Comparison of ENCODE assay signal across 15 cellular contexts in the genomic region with DNA sequence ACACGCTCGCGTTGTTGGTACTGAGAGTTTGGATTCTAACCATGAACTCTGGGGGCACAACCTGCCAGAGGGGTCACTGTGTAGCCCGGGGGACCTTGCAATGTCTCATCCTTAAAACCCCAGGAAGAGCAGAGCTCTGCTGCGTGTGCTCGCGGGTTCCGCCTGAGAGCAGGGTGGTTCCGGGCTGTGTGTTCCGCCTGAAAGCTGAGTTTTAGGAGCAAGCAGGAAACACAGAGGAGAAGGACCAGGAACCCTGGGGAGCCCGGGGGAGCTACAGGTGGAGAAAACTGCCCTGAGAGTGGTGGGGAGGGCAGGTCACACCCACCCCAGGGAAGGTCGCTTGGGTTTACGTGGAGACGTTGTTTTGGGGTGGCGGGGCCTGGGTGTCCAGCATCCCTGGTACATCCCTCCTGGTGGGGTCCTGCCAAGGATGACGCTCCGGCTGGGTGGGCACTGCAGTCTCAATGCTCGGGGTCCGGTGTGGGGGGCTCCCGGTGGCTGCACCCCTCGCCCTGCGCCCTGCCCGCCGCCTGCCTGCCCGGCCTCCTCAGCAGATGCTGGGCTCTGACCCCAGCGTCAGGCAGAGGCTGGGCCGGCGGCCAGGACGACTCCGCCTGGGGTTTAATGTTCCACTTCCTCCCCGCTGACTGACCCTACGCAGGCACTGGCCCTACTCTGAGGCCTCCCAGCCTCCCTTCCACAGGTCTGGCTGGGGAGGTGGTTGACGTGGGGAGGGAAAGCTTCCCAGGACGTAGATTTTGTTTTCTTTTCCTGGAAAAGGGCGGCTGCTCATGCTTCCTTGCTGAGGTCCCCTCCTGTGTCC. TPM values are rescaled to one million over a fixed set of nuclear protein-coding genes. Genes with fewer than 3 reads are reported as not detected.
DNase-seq lines count a peak whose midpoint lies in the region; ATAC-seq and TF ChIP-seq lines count a peak whose summit lies in the region.
"Had no signal": no experiment of that assay in that cellular context is flagged by ENCODE, and none has a peak within 500 bp of the region (broad histone marks: within the 10 kb centered on the region; RNA-seq: fewer than 3 reads in every experiment).

No MANE protein-coding gene starts in this region.

- H3K4me1 ChIP-seq in mesenchymal stem cell (ENCODE audit: control insufficient read depth, insufficient read depth, low read depth, low read length) (peaks cover 61% of the 10 kb centered on the region), stomach (peaks cover 40 to 74% (median 63%) of the 10 kb centered on the region in 4 donors)

- peak overlapping the region; percentile 72 for H2AK5ac ChIP-seq in mesenchymal stem cell (ENCODE audit: low read length, severe bottlenecking)

- no peak overlapping the region for H2BK120ac ChIP-seq in mesenchymal stem cell (ENCODE audit: low read depth, low read length)

- no peak overlapping the region for H3K9ac ChIP-seq in mesenchymal stem cell (ENCODE audit: low read length)

- no peak for TF ChIP-seq EP300 in stomach (IDR thresholded peaks at IDR 0.05)

- intact Hi-C loops in stomach (cut with DNase I; ENCODE audit: low total_unique reads), result no loop called here
- intact Hi-C loops in posterior cingulate gyrus (cut with DNase I), result no loop called here

- H3K9me3 ChIP-seq in mesenchymal stem cell (ENCODE audit: control insufficient read depth, low read length), result no peaks in the 10 kb centered on the region
- no peaks in the 10 kb centered on the region for H3K9me3 ChIP-seq in stomach
- H3K9me3 ChIP-seq: thyroid gland had no signal

- peaks cover 3 to 67% of the 10 kb centered on the region in 2 experiments for H3K27me3 ChIP-seq in mesenchymal stem cell (ENCODE audit: control insufficient read depth in 1 of 2, insufficient read depth in 1 of 2, low read length in 2 of 2)
- H3K27me3 ChIP-seq in stomach, result peaks cover 0 to 30% (median 5%) of the 10 kb centered on the region in 3 donors

- H3K23ac ChIP-seq in mesenchymal stem cell (ENCODE audit: low read length in 2 of 2), result no peak overlapping the region

- no peak overlapping the region for H3K14ac ChIP-seq in mesenchymal stem cell (ENCODE audit: low read length in 2 of 2)

- ATAC-seq in HG02970 (IDR thresholded peaks at IDR 0.05; ENCODE audit: low FRiP score, unreplicated experiment) (no peak), GM21360 (IDR thresholded peaks at IDR 0.05; ENCODE audit: unreplicated experiment) (no peak)
- ATAC-seq: naive thymus-derived CD8-positive, alpha-beta T cell had no signal

- no peak overlapping the region for H3K18ac ChIP-seq in mesenchymal stem cell (ENCODE audit: low read depth in 1 of 2, low read length in 2 of 2)

- no peak for TF ChIP-seq CTCF in epithelial cell of proximal tubule (conservative IDR thresholded peaks at IDR 0.05; ENCODE audit: low read depth, low read length)
- TF ChIP-seq CTCF in stomach (IDR thresholded peaks at IDR 0.05), result no peak

- peak in 1 of 4 donors; percentile 47 for TF ChIP-seq POLR2A in stomach (IDR thresholded peaks at IDR 0.05)

- no peak overlapping the region for H2AFZ ChIP-seq in mesenchymal stem cell (ENCODE audit: low read depth, low read length)

- no peak overlapping the region for H3K4ac ChIP-seq in mesenchymal stem cell (ENCODE audit: low read depth in 1 of 2, low read length in 2 of 2)

- H3K4me3 ChIP-seq in epithelial cell of proximal tubule (ENCODE audit: low read depth, low read length), result peak overlapping the region; percentile 44
- H3K4me3 ChIP-seq in mesenchymal stem cell (ENCODE audit: insufficient read depth in 1 of 2, low read depth in 1 of 2, low read length in 2 of 2), result peak overlapping the region in 1 of 2 experiments; percentile 16
- H3K4me3 ChIP-seq in stomach, result peak overlapping the region in 2 of 4 donors; percentile 14 to 38
- H3K4me3 ChIP-seq: thyroid gland had no signal

- no peak overlapping the region for H2BK5ac ChIP-seq in mesenchymal stem cell (ENCODE audit: low read depth, low read length, poor library complexity, severe bottlenecking)

- DNase-seq in NCI-H748 (lab: John Stamatoyannopoulos, UW; ENCODE audit: unreplicated experiment) (peak; percentile 20), NCI-H748 treated with DMSO at 0.1 percent for 48 hours (lab: John Stamatoyannopoulos, UW) (no peak), epithelial cell of proximal tubule (ENCODE audit: low read depth) (no peak), mesenchymal stem cell (no peak), stomach (peak; percentile 96), posterior cingulate gyrus (no peak)
- DNase-seq: activated naive CD8-positive, alpha-beta T cell treated with anti-CD3 and anti-CD28 coated beads for 36 hours; immature natural killer cell; KG1; naive thymus-derived CD8-positive, alpha-beta T cell; NCI-H1694 treated with DMSO at 0.1 percent for 48 hours; thyroid gland had no signal

- peaks cover 7% of the 10 kb centered on the region for H3K79me1 ChIP-seq in mesenchymal stem cell (replicated peaks; ENCODE audit: low read length, poor library complexity, severe bottlenecking)

- H3K36me3 ChIP-seq in mesenchymal stem cell (ENCODE audit: control insufficient read depth in 1 of 2, insufficient read depth in 2 of 2, low read depth in 1 of 2, low read length in 2 of 2) (peaks cover 0 to 10% of the 10 kb centered on the region in 2 experiments), stomach (no peaks in the 10 kb centered on the region)
- H3K36me3 ChIP-seq: thyroid gland had no signal

- no peak overlapping the region for H2BK12ac ChIP-seq in mesenchymal stem cell (ENCODE audit: low read length in 2 of 2)

- H3K4me2 ChIP-seq in mesenchymal stem cell (ENCODE audit: low read length, poor library complexity, severe bottlenecking), result no peak overlapping the region

- H4K8ac ChIP-seq in mesenchymal stem cell (ENCODE audit: low read length), result no peak overlapping the region

- H4K91ac ChIP-seq in mesenchymal stem cell (ENCODE audit: low read length), result no peak overlapping the region

- WGBS in mesenchymal stem cell, result 87% methylated on average over 32 of the region's 35 CpGs
- 20 to 47% (median 25%) methylated on average over 21 to 35 of the region's 35 CpGs for WGBS in stomach, 5 donors

- H3K27ac ChIP-seq in mesenchymal stem cell (ENCODE audit: low read length, poor library complexity, severe bottlenecking) (peak overlapping the region; percentile 45), stomach (peak overlapping the region; percentile 91 to 98 (median 94))
- H3K27ac ChIP-seq: 22Rv1, thyroid gland had no signal

- H2BK15ac ChIP-seq in mesenchymal stem cell (ENCODE audit: low read depth, poor library complexity, severe bottlenecking), result no peak overlapping the region

RNA-seq across cellular contexts. Expression of gene C1orf159, which starts 17.2 kb away (rescaled TPM):
- total RNA-seq in epithelial cell of proximal tubule, result 20.2 and 24.9 TPM in 2 replicates
- polyA plus RNA-seq in mesenchymal stem cell (2013, experiment 1 of 2), result 7.6 TPM
- 7.7 TPM for polyA plus RNA-seq in mesenchymal stem cell (2013, experiment 2 of 2)
- 10 to 100 TPM; 15.8 to 67.0 (median 33.8) TPM for total RNA-seq in stomach
- 10 to 100 TPM; 10.2 to 17.1 (median 12.8) TPM for polyA plus RNA-seq in stomach

RNA-seq across cellular contexts. Expression of gene TTLL10, which starts 40.5 kb away (rescaled TPM):
- total RNA-seq in epithelial cell of proximal tubule (not detected in 2 replicates), stomach (1 to 10 TPM in 1 of 5 donors, not detected in 4; 6.4 TPM)
- not detected for polyA plus RNA-seq in mesenchymal stem cell (2013, experiment 1 of 2)
- polyA plus RNA-seq in mesenchymal stem cell (2013, experiment 2 of 2), result not detected
- under 1 TPM in 2 of 3 donors, not detected in 1; 0.13 to 0.46 TPM for polyA plus RNA-seq in stomach
- total RNA-seq: activated naive CD8-positive, alpha-beta T cell treated with anti-CD3 and anti-CD28 coated beads for 36 hours; naive thymus-derived CD8-positive, alpha-beta T cell had no signal
- polyA plus RNA-seq: naive thymus-derived CD8-positive, alpha-beta T cell had no signal

RNA-seq across cellular contexts. Expression of gene RNF223, which starts 59.0 kb away (rescaled TPM):
- total RNA-seq in epithelial cell of proximal tubule (0.36 and 1.6 TPM in 2 replicates), stomach (1 to 10 TPM in 2 of 5 donors, not detected in 3; 1.4 to 5.9 TPM)
- not detected for polyA plus RNA-seq in mesenchymal stem cell (2013, experiment 1 of 2)
- polyA plus RNA-seq in mesenchymal stem cell (2013, experiment 2 of 2), result not detected
- 1 to 10 TPM; 3.2 to 8.1 (median 3.4) TPM for polyA plus RNA-seq in stomach
- total RNA-seq: activated naive CD8-positive, alpha-beta T cell treated with anti-CD3 and anti-CD28 coated beads for 36 hours; naive thymus-derived CD8-positive, alpha-beta T cell; thyroid gland had no signal
- polyA plus RNA-seq: immature natural killer cell; naive thymus-derived CD8-positive, alpha-beta T cell had no signal

Comparison
In these comparisons a context has a peak if more than half of its experiments do, and no peak if none do; other contexts are left out.
1. DNase-seq: peak in NCI-H748 (single experiment) and stomach (single experiment); none in NCI-H748 treated with DMSO at 0.1 percent for 48 hours (single experiment), epithelial cell of proximal tubule (single experiment), mesenchymal stem cell (single experiment) and posterior cingulate gyrus (0 of 10).